Comparison of ENCODE assay signal across 12 cellular contexts in the genomic region with DNA sequence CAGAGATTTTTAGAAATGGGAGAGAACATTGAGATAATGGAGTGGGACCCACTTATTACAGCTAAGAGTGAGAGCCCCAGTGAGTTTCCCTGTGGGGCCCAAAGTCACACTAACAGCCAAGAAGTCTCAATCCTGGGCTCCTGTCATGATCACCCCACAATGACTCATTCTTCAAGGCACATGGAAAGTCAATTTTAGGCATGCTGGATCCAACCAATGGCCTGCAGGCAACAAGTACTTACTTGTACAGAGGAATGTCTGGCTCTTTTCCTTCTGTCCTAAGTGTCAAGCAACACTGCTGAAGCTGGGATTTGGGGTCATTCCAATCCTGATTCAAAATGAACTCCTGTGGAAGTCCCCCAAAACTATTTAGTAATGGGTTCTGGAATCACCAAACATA.
DNase-seq lines count a peak whose midpoint lies in the region; ATAC-seq, FAIRE-seq and TF ChIP-seq lines count a peak whose summit lies in the region.
"Had no signal": no experiment of that assay in that cellular context is flagged by ENCODE, and none has a peak within 500 bp of the region (broad histone marks: within the 10 kb centered on the region; RNA-seq: fewer than 3 reads in every experiment).

No MANE protein-coding gene starts in this region.

- peaks cover 18 to 90% (median 85%) of the 10 kb centered on the region in 4 donors for H3K36me3 ChIP-seq in stomach
- H3K36me3 ChIP-seq in small intestine (ENCODE audit: control insufficient read depth in 2 of 2, insufficient read depth in 2 of 2, low read length in 2 of 2), result peaks cover 2 to 8% of the 10 kb centered on the region in 2 donors

- no peak for TF ChIP-seq POLR2A in stomach (IDR thresholded peaks at IDR 0.05)

- H3K36me3 Mint-ChIP-seq in chondrocyte (ENCODE audit: low read depth), result peaks cover 16% of the 10 kb centered on the region

- peak overlapping the region; percentile 20 for H3K27ac Mint-ChIP-seq in chondrocyte (ENCODE audit: unreplicated experiment)
- H3K27ac Mint-ChIP-seq: activated naive CD8-positive, alpha-beta T cell treated with anti-CD3 and anti-CD28 coated beads for 36 hours had no signal

- no peaks in the 10 kb centered on the region for H3K9me3 Mint-ChIP-seq in chondrocyte (ENCODE audit: low read depth)
- H3K9me3 Mint-ChIP-seq: activated naive CD8-positive, alpha-beta T cell treated with anti-CD3 and anti-CD28 coated beads for 36 hours had no signal

- FAIRE-seq in small intestine (lab: Jason Lieb, UNC), result no peak

- H3K27me3 ChIP-seq in stomach, result no peaks in the 10 kb centered on the region
- H3K27me3 ChIP-seq in small intestine (ENCODE audit: control insufficient read depth in 2 of 2, insufficient read depth in 2 of 2, low read length in 2 of 2), result no peaks in the 10 kb centered on the region

- ATAC-seq in GM19455 (IDR thresholded peaks at IDR 0.05; ENCODE audit: unreplicated experiment), result no peak

- no peaks in the 10 kb centered on the region for H3K27me3 Mint-ChIP-seq in chondrocyte (ENCODE audit: low read depth)
- H3K27me3 Mint-ChIP-seq: activated naive CD8-positive, alpha-beta T cell treated with anti-CD3 and anti-CD28 coated beads for 36 hours had no signal

- H3K4me1 ChIP-seq in stomach (no peaks in the 10 kb centered on the region), small intestine (ENCODE audit: control insufficient read depth in 2 of 2, insufficient read depth in 1 of 2, low read depth in 1 of 2, low read length in 1 of 2) (no peaks in the 10 kb centered on the region)

- H3K27ac ChIP-seq in stomach (no peak overlapping the region), small intestine (ENCODE audit: low read depth in 1 of 2, low read length in 1 of 2) (no peak overlapping the region)

- no peaks in the 10 kb centered on the region for H3K9me3 ChIP-seq in stomach
- no peaks in the 10 kb centered on the region for H3K9me3 ChIP-seq in small intestine (ENCODE audit: control insufficient read depth, low read depth)

- H3K4me3 Mint-ChIP-seq in chondrocyte (ENCODE audit: unreplicated experiment), result no peak overlapping the region
- H3K4me3 Mint-ChIP-seq: activated naive CD8-positive, alpha-beta T cell treated with anti-CD3 and anti-CD28 coated beads for 36 hours had no signal

- intact Hi-C loops in stomach (cut with DNase I; ENCODE audit: low total_unique reads), result no loop called here

- DNase-seq in AG08396 (ENCODE audit: low spot score) (peak; percentile 70), HT1080 (ENCODE audit: low read depth) (peak; percentile 64), chondrocyte (ENCODE audit: low spot score) (no peak), kidney tubule cell (ENCODE audit: low spot score) (peak; percentile 87), COLO829 (ENCODE audit: low spot score) (no peak), stomach (no peak), small intestine (no peak)
- DNase-seq: activated naive CD8-positive, alpha-beta T cell treated with anti-CD3 and anti-CD28 coated beads for 36 hours; C1 segment of cervical spinal cord; effector CD4-positive, alpha-beta T cell; NCI-H1417 treated with DMSO at 0.1 percent for 48 hours had no signal

- no peak for TF ChIP-seq EP300 in stomach (IDR thresholded peaks at IDR 0.05)

- peaks cover 36% of the 10 kb centered on the region for H3K4me1 Mint-ChIP-seq in chondrocyte (ENCODE audit: low read depth)
- H3K4me1 Mint-ChIP-seq: activated naive CD8-positive, alpha-beta T cell treated with anti-CD3 and anti-CD28 coated beads for 36 hours had no signal

- TF ChIP-seq CTCF in chondrocyte (IDR thresholded peaks at IDR 0.05) (no peak), stomach (IDR thresholded peaks at IDR 0.05) (no peak)

- no peak overlapping the region for H3K4me3 ChIP-seq in stomach
- H3K4me3 ChIP-seq in small intestine (ENCODE audit: low read depth in 1 of 2, low read length in 2 of 2), result no peak overlapping the region

Comparison
In these comparisons a context has a peak if more than half of its experiments do, and no peak if none do; other contexts are left out.
1. DNase-seq: peak in AG08396 (single experiment), HT1080 (single experiment) and kidney tubule cell (single experiment); none in chondrocyte (single experiment), COLO829 (single experiment), stomach (single experiment) and small intestine (single experiment).